Comparison of ENCODE assay signal across 6 cellular contexts in genomic region chr14:42143114-42143513, GRCh38.
"Had no signal": no experiment of that assay in that cellular context is flagged by ENCODE, and none has a peak within 500 bp of the region (broad histone marks: within the 10 kb centered on the region; RNA-seq: fewer than 3 reads in every experiment).

No MANE protein-coding gene starts in this region.

- FAIRE-seq: HTR-8/SVneo, K562 had no signal

- ATAC-seq: K562 had no signal

- H3K9ac ChIP-seq: KMS-11 had no signal

- H3K27ac ChIP-seq: HL-60, KMS-11 had no signal

- DNase-seq: KBM-7, KG1 had no signal

- H3K4me2 ChIP-seq: KMS-11 had no signal

- H3K4me3 ChIP-seq: K562 had no signal
